ENCODE assay signal across 13 cellular contexts in genomic region chr18:12776821-12777471, GRCh38.
DNase-seq lines count a peak whose midpoint lies in the region; ATAC-seq and TF ChIP-seq lines count a peak whose summit lies in the region.
"Had no signal": no experiment of that assay in that cellular context is flagged by ENCODE, and none has a peak within 500 bp of the region (broad histone marks: within the 10 kb centered on the region; RNA-seq: fewer than 3 reads in every experiment).

No MANE protein-coding gene starts in this region.

- H3K9me3 Mint-ChIP-seq in CD4-positive, alpha-beta T cell = no peaks in the 10 kb centered on the region
- H3K9me3 Mint-ChIP-seq in H9 (peaks cover 0 to 5% of the 10 kb centered on the region in 2 experiments; a peak in 2 of 5 replicates), endodermal cell (peaks cover 9% of the 10 kb centered on the region)

- no CpG with 5 or more reads among the region's 54 CpGs for WGBS in H9 (ENCODE audit: extremely low coverage, insufficient read length, low lambda C conversion rate)
- WGBS in endodermal cell (ENCODE audit: insufficient coverage in 1 of 2, insufficient read length in 1 of 2), 2 experiments = 82 to 86% methylated on average over 18 to 54 of the region's 54 CpGs

- no peak overlapping the region for H3K4me2 ChIP-seq in H9 (ENCODE audit: insufficient read depth, insufficient read length, low read length)
- no peak overlapping the region for H3K4me2 ChIP-seq in neural cell (ENCODE audit: low read length)

- no peak overlapping the region for H2BK20ac ChIP-seq in H9 (ENCODE audit: low read depth, low read length, poor library complexity, severe bottlenecking)

- H3K14ac ChIP-seq in H9 (ENCODE audit: insufficient read depth, low read length) = no peak overlapping the region

- H3K79me2 ChIP-seq in H9 (ENCODE audit: insufficient read depth, low read length) = no peaks in the 10 kb centered on the region
- H3K79me2 ChIP-seq in neural cell (replicated peaks; ENCODE audit: insufficient read depth, low read length) = no peaks in the 10 kb centered on the region

- no peaks in the 10 kb centered on the region for H3K9me2 ChIP-seq in neural cell (ENCODE audit: insufficient read depth, low read length)

- no peak overlapping the region for H3K23ac ChIP-seq in H9 (ENCODE audit: insufficient read length, low read depth, low read length)

- no peaks in the 10 kb centered on the region for H3K9me3 ChIP-seq in CD4-positive, alpha-beta T cell (ENCODE audit: control insufficient read depth, low read length)
- H3K9me3 ChIP-seq in H9 (ENCODE audit: control insufficient read depth, low read depth, low read length) (no peaks in the 10 kb centered on the region), endodermal cell (ENCODE audit: control insufficient read depth, low read length) (no peaks in the 10 kb centered on the region), neural cell (ENCODE audit: low read length) (no peaks in the 10 kb centered on the region)

- no peak overlapping the region for H3K56ac ChIP-seq in H9 (ENCODE audit: insufficient read length, low read depth, low read length)

- TF ChIP-seq RAD21 in neural cell (conservative IDR thresholded peaks at IDR 0.05) = no peak

- CTCF ChIA-PET in CD4-positive, alpha-beta T cell (lab: Charles Lee) = no interaction called here

- no peaks in the 10 kb centered on the region for H3K23me2 ChIP-seq in H9 (ENCODE audit: insufficient read length, low read depth, low read length, poor library complexity, severe bottlenecking)

- no peak for TF ChIP-seq EP300 in neural cell (conservative IDR thresholded peaks at IDR 0.05; ENCODE audit: poor library complexity, severe bottlenecking)

- no peak overlapping the region for H3K27ac ChIP-seq in CD4-positive, alpha-beta T cell (ENCODE audit: low read depth, low read length)
- no peak overlapping the region for H3K27ac ChIP-seq in H9 (ENCODE audit: insufficient read length, low read depth, low read length)
- no peak overlapping the region for H3K27ac ChIP-seq in endodermal cell (ENCODE audit: low read depth, low read length)
- no peak overlapping the region for H3K27ac ChIP-seq in neural cell (ENCODE audit: low read length)

- no peak overlapping the region for H4K8ac ChIP-seq in H9 (replicated peaks; ENCODE audit: insufficient read length, low read depth, low read length)

- H3K36me3 ChIP-seq in endodermal cell (ENCODE audit: control insufficient read depth, insufficient read depth, low read length) = no peaks in the 10 kb centered on the region
- no peaks in the 10 kb centered on the region for H3K36me3 ChIP-seq in neural cell (ENCODE audit: insufficient read depth, low read length)

- no peak overlapping the region for H2BK15ac ChIP-seq in H9 (ENCODE audit: low read depth, low read length)

- peaks cover 9% of the 10 kb centered on the region for H3K36me3 Mint-ChIP-seq in CD4-positive, alpha-beta T cell (ENCODE audit: low read depth)
- H3K36me3 Mint-ChIP-seq in H9 (ENCODE audit: insufficient read depth in 1 of 3, low read depth in 3 of 3) = no peaks in the 10 kb centered on the region; a peak in 1 of 7 replicates
- H3K36me3 Mint-ChIP-seq in endodermal cell (ENCODE audit: low read depth) = no peaks in the 10 kb centered on the region
- H3K36me3 Mint-ChIP-seq: brain had no signal

- no peak overlapping the region for H2BK5ac ChIP-seq in H9 (ENCODE audit: insufficient read length, low read length)

- ATAC-seq in CD4-positive, alpha-beta T cell (ENCODE audit: poor library complexity) = no peak
- ATAC-seq in SK-N-SH treated with all-trans-retinoic acid at 6 μM for 48 hours = no peak
- ATAC-seq in HG02571 (IDR thresholded peaks at IDR 0.05; ENCODE audit: unreplicated experiment) = no peak
- ATAC-seq: Right ventricle myocardium inferior had no signal

- H3K4me1 ChIP-seq in H9 (ENCODE audit: insufficient read depth, low read length) (no peaks in the 10 kb centered on the region; the same call in 1 of the 2 replicates), endodermal cell (ENCODE audit: control insufficient read depth, insufficient read depth, low read length) (no peaks in the 10 kb centered on the region)

- H3K4ac ChIP-seq in H9 (ENCODE audit: low read depth, low read length) = no peak overlapping the region

- H3K4me3 ChIP-seq in endodermal cell (ENCODE audit: low read length) (no peak overlapping the region), neural cell (ENCODE audit: low read length) (peak overlapping the region; percentile 28)

- no peak overlapping the region for H4K5ac ChIP-seq in H9 (ENCODE audit: insufficient read length, low read depth, low read length)

- no peaks in the 10 kb centered on the region for H3K79me1 ChIP-seq in H9 (ENCODE audit: insufficient read depth, low read depth, low read length, poor library complexity, severe bottlenecking)

- no peaks in the 10 kb centered on the region for H3K27me3 ChIP-seq in CD4-positive, alpha-beta T cell (ENCODE audit: control insufficient read depth, insufficient read depth, low read length)
- H3K27me3 ChIP-seq in H9 (ENCODE audit: insufficient read depth, low read length) = no peaks in the 10 kb centered on the region
- no peaks in the 10 kb centered on the region for H3K27me3 ChIP-seq in endodermal cell (ENCODE audit: control insufficient read depth, insufficient read depth, low read length, poor library complexity, severe bottlenecking)
- H3K27me3 ChIP-seq in neural cell (ENCODE audit: insufficient read depth, low read depth, low read length) = no peaks in the 10 kb centered on the region

- H3K9ac ChIP-seq in H9 (ENCODE audit: extremely low read depth, insufficient read length, low read length) (no peak overlapping the region), endodermal cell (ENCODE audit: extremely low read depth, low read length, poor library complexity, severe bottlenecking) (no peak overlapping the region), neural cell (ENCODE audit: low read length) (no peak overlapping the region)

- peaks cover 26% of the 10 kb centered on the region for H3K4me1 Mint-ChIP-seq in CD4-positive, alpha-beta T cell (ENCODE audit: low read depth)
- H3K4me1 Mint-ChIP-seq in H9 = no peaks in the 10 kb centered on the region
- H3K4me1 Mint-ChIP-seq in endodermal cell = no peaks in the 10 kb centered on the region
- H3K4me1 Mint-ChIP-seq: brain had no signal

- no peaks in the 10 kb centered on the region for H3K27me3 Mint-ChIP-seq in CD4-positive, alpha-beta T cell
- H3K27me3 Mint-ChIP-seq in H9 (ENCODE audit: low read depth) = no peaks in the 10 kb centered on the region
- peaks cover 29% of the 10 kb centered on the region for H3K27me3 Mint-ChIP-seq in endodermal cell (ENCODE audit: insufficient read depth)

- no peaks in the 10 kb centered on the region for H3F3A ChIP-seq in neural cell (ENCODE audit: insufficient read depth, low read length, poor library complexity, severe bottlenecking)

- no peak overlapping the region for H2BK12ac ChIP-seq in H9 (ENCODE audit: insufficient read length, low read depth, low read length)

- H3K4me3 Mint-ChIP-seq in CD4-positive, alpha-beta T cell = peak overlapping the region; percentile 89
- H3K4me3 Mint-ChIP-seq in H9 = no peak overlapping the region
- peak overlapping the region; percentile 40 for H3K4me3 Mint-ChIP-seq in endodermal cell
- H3K4me3 Mint-ChIP-seq: brain had no signal

- H3K27ac Mint-ChIP-seq in CD4-positive, alpha-beta T cell = no peak overlapping the region
- H3K27ac Mint-ChIP-seq in H9 (no peak overlapping the region; a peak in 1 of 7 replicates), endodermal cell (no peak overlapping the region)
- H3K27ac Mint-ChIP-seq: brain had no signal

- no peak for DNase-seq in CD4-positive, alpha-beta T cell
- peak; percentile 63 for DNase-seq in H9
- DNase-seq in endodermal cell = peak; percentile 58
- no peak for DNase-seq in effector CD4-positive, alpha-beta T cell
- no peak for DNase-seq in SW480 (ENCODE audit: low spot score)
- DNase-seq: Calu3, erythroblast, NCI-H524 had no signal

- H2AK5ac ChIP-seq in H9 (ENCODE audit: insufficient read length, low read length) = no peak overlapping the region

- H2AFZ ChIP-seq in H9 (ENCODE audit: low read length) = no peak overlapping the region
- no peak overlapping the region for H2AFZ ChIP-seq in neural cell (ENCODE audit: low read depth, low read length)

- no peak overlapping the region for H2BK120ac ChIP-seq in H9 (ENCODE audit: low read depth, low read length, poor library complexity, severe bottlenecking)

- H4K20me1 ChIP-seq in H9 (ENCODE audit: control insufficient read depth, insufficient read depth, insufficient read length) (no peaks in the 10 kb centered on the region), neural cell (ENCODE audit: insufficient read depth) (no peaks in the 10 kb centered on the region)

- no peak overlapping the region for H4K91ac ChIP-seq in H9 (ENCODE audit: insufficient read length, low read depth, low read length)

- TF ChIP-seq CTCF in CD4-positive, alpha-beta T cell (IDR thresholded peaks at IDR 0.05) = no peak
- no peak for TF ChIP-seq CTCF in H9 (conservative IDR thresholded peaks at IDR 0.05)
- no peak for TF ChIP-seq CTCF in endodermal cell (conservative IDR thresholded peaks at IDR 0.05)
- TF ChIP-seq CTCF in neural cell (IDR thresholded peaks at IDR 0.05; ENCODE audit: poor library complexity, severe bottlenecking) = no peak

- no peak overlapping the region for H3T11ph ChIP-seq in H9 (ENCODE audit: low read length)

- intact Hi-C loops in CD4-positive, alpha-beta T cell (cut with DNase I, micrococcal nuclease) = no loop called here

- POLR2A ChIA-PET in CD4-positive, alpha-beta T cell (lab: Charles Lee) = interaction anchor here (2.0 to 3.3 kb wide), 3 partner anchors 12 to 171 kb away, joined by 7 to 37 read pairs (median 13); partner anchors contain the start of genes PTPN2 and SEH1L

- H3K18ac ChIP-seq in H9 (ENCODE audit: insufficient read length, low read depth, low read length) = no peak overlapping the region

TF ChIP-seq in neural cell, 6 proteins besides CTCF, POLR2A, EP300 and RAD21 (continues in another document):
- TF ChIP-seq POLR2AphosphoS5 (IDR thresholded peaks at IDR 0.05) = no peak
- no peak for TF ChIP-seq MXI1 (conservative IDR thresholded peaks at IDR 0.05; ENCODE audit: poor library complexity, severe bottlenecking)
- no peak for TF ChIP-seq SMC3 (conservative IDR thresholded peaks at IDR 0.05; ENCODE audit: poor library complexity)

TF ChIP-seq in SK-N-SH treated with all-trans-retinoic acid at 6 μM for 48 hours, 23 proteins besides CTCF, POLR2A, EP300 and RAD21 (continues in another document):
- TF ChIP-seq ZNF8 (CRISPR knock-in tag; IDR thresholded peaks at IDR 0.05) (no peak), CREB5 (CRISPR knock-in tag; IDR thresholded peaks at IDR 0.05; ENCODE audit: low read depth) (no peak), BACH2 (CRISPR knock-in tag; IDR thresholded peaks at IDR 0.05; ENCODE audit: borderline replicate concordance) (no peak)

Comparison
In these comparisons a context has a peak if more than half of its experiments do, and no peak if none do; other contexts are left out.
1. DNase-seq: peak in H9 (single experiment) and endodermal cell (single experiment); none in CD4-positive, alpha-beta T cell (0 of 10), effector CD4-positive, alpha-beta T cell (single experiment) and SW480 (single experiment).
2. H3K4me3 Mint-ChIP-seq: peak in CD4-positive, alpha-beta T cell (single experiment) and endodermal cell (single experiment); none in H9 (0 of 2).